11 cellular contexts compared by ENCODE assay signal in genomic region chr9:125461501-125462190, GRCh38.
"Had no signal": no experiment of that assay in that cellular context is flagged by ENCODE, and none has a peak within 500 bp of the region (broad histone marks: within the 10 kb centered on the region; RNA-seq: fewer than 3 reads in every experiment).

No MANE protein-coding gene starts in this region.

- H3K27me3 ChIP-seq: pancreas, suprapubic skin, upper lobe of left lung had no signal

- H3K27ac ChIP-seq: pancreas, suprapubic skin had no signal

- DNase-seq: activated CD4-positive, alpha-beta T cell treated with anti-CD3 and anti-CD28 coated beads, Interleukin-2, amount 10 ng/mL, durations not matched to agents 7 days and 5 days; activated CD4-positive, CD25-positive, alpha-beta regulatory T cell; activated naive CD4-positive, alpha-beta T cell treated with Interleukin-2 at 50 U/mL for 16 hours; aorta; islet precursor cell; small intestine; stimulated activated CD4-positive, alpha-beta T cell treated with anti-CD3 and anti-CD28 coated beads, Interleukin-4, amount 100 ng/mL, for 24 hours; stimulated activated naive CD4-positive, alpha-beta T cell treated with Interleukin-2 at 50 U/mL for 16 hours; upper lobe of left lung had no signal

- H3K36me3 ChIP-seq: pancreas had no signal

- H3K9me3 ChIP-seq: pancreas, suprapubic skin, upper lobe of left lung had no signal

- H3K4me3 ChIP-seq: pancreas, suprapubic skin, upper lobe of left lung had no signal

- H3K4me1 ChIP-seq: pancreas, suprapubic skin had no signal
